4 cellular contexts compared by ENCODE assay signal in the genomic region with DNA sequence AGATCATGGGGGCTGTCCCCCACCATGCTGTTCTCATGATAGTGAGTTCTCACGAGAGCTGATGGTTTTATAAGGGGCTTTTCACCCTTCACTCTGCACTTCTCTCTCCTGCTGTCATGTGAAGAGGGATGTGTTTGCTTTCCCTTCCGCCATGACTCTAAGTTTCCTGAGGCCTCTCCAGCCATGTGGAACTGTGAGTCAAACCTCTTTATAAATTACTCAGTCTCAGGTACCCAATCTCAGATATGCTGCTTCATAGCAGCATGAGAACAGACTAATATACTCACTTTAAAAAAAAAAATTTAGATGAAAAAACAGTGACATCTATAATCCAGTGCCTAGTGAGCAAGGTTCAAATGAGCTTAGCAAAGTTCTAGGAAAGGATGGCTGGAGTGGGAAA.
"Had no signal": no experiment of that assay in that cellular context is flagged by ENCODE, and none has a peak within 500 bp of the region (broad histone marks: within the 10 kb centered on the region; RNA-seq: fewer than 3 reads in every experiment).

No MANE protein-coding gene starts in this region.

- H3K4me3 Mint-ChIP-seq: GM23338, H9 had no signal

- H3K4me2 ChIP-seq: GM23338 had no signal

- H3K27ac Mint-ChIP-seq: GM23338, H9 had no signal

- ATAC-seq: GM23338 had no signal

- DNase-seq: H9, HCEC 1CT, IMR-90 had no signal

- H3K4me3 ChIP-seq: GM23338 had no signal
